ENCODE assay signal across 2 cellular contexts in genomic region chr11:102613455-102613854, GRCh38.
TF ChIP-seq lines count a peak whose summit lies in the region.

No MANE protein-coding gene starts in this region.

TF ChIP-seq in A549, 52 proteins besides CTCF, POLR2A, EP300 and RAD21 (continued from another document):
- TF ChIP-seq HDAC2 (IDR thresholded peaks at IDR 0.05) = no peak
- no peak for TF ChIP-seq CHD4 (IDR thresholded peaks at IDR 0.05; ENCODE audit: borderline replicate concordance)
- no peak for TF ChIP-seq MAZ (IDR thresholded peaks at IDR 0.05; ENCODE audit: borderline replicate concordance, low read depth, low read length)
- TF ChIP-seq SREBF2 (IDR thresholded peaks at IDR 0.05) = no peak
- TF ChIP-seq, protein P1, sequence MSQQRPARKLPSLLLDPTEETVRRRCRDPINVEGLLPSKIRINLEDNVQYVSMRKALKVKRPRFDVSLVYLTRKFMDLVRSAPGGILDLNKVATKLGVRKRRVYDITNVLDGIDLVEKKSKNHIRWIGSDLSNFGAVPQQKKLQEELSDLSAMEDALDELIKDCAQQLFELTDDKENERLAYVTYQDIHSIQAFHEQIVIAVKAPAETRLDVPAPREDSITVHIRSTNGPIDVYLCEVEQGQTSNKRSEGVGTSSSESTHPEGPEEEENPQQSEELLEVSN (IDR thresholded peaks at IDR 0.05; ENCODE audit: borderline replicate concordance, low read depth) = no peak
- no peak for TF ChIP-seq ZNF302 (CRISPR knock-in tag; IDR thresholded peaks at IDR 0.05)
- TF ChIP-seq HEYL (CRISPR knock-in tag; IDR thresholded peaks at IDR 0.05) = no peak
- TF ChIP-seq MAFK (IDR thresholded peaks at IDR 0.05; ENCODE audit: partially characterized antibody) = no peak
- no peak for TF ChIP-seq NPAS2 (CRISPR knock-in tag; IDR thresholded peaks at IDR 0.05; ENCODE audit: borderline replicate concordance)
- TF ChIP-seq FOSB (CRISPR knock-in tag; IDR thresholded peaks at IDR 0.05) = no peak
- TF ChIP-seq EHMT2 (IDR thresholded peaks at IDR 0.05; ENCODE audit: low read depth) = no peak
- TF ChIP-seq TFCP2L1 (CRISPR knock-in tag; IDR thresholded peaks at IDR 0.05) = no peak
- no peak for TF ChIP-seq MAX (IDR thresholded peaks at IDR 0.05)

TF ChIP-seq in HCT116, 20 proteins besides CTCF, POLR2A, EP300 and RAD21 (continued from another document):
- TF ChIP-seq REST (IDR thresholded peaks at IDR 0.05; ENCODE audit: low read depth) (no peak), SIN3A (IDR thresholded peaks at IDR 0.05; ENCODE audit: low read depth) (no peak), FOSL1 (IDR thresholded peaks at IDR 0.05; ENCODE audit: low read depth) (no peak), JUND (IDR thresholded peaks at IDR 0.05) (no peak)
TF ChIP-seq in HCT116: peak in this region for 0.
